ENCODE assay signal across 1 cellular context in genomic region chr19:7904074-7905020, GRCh38.
TF ChIP-seq lines count a peak whose summit lies in the region.

No MANE protein-coding gene starts in this region.

TF ChIP-seq in GM12878, 131 proteins besides CTCF, POLR2A, EP300 and RAD21 (continued from another document):
- 0 out of 2 replicates have a peak, but pooled peaks have one; percentile 29 for TF ChIP-seq TCF12 (IDR thresholded peaks at IDR 0.05; ENCODE audit: low read depth, low read length)
- TF ChIP-seq MTA2 (IDR thresholded peaks at IDR 0.05; ENCODE audit: low read depth) = peak; percentile 24; the same call in 1 of the 2 replicates
- TF ChIP-seq PML (IDR thresholded peaks at IDR 0.05; ENCODE audit: low read length) = no peak
- peak; percentile 58 for TF ChIP-seq NR2C1 (IDR thresholded peaks at IDR 0.05)
- TF ChIP-seq RB1 (IDR thresholded peaks at IDR 0.05; ENCODE audit: borderline replicate concordance) = no peak
- TF ChIP-seq NFXL1 (IDR thresholded peaks at IDR 0.05; ENCODE audit: borderline replicate concordance) = no peak
- TF ChIP-seq MXI1 (IDR thresholded peaks at IDR 0.05; ENCODE audit: low read depth, low read length) = peak; percentile 28; the same call in 1 of the 2 replicates
- TF ChIP-seq CHD4 (IDR thresholded peaks at IDR 0.05) = no peak
- TF ChIP-seq TCF3 (IDR thresholded peaks at IDR 0.05; ENCODE audit: borderline replicate concordance, insufficient read depth, low read depth, low read length) = no peak
- TF ChIP-seq, protein P1, sequence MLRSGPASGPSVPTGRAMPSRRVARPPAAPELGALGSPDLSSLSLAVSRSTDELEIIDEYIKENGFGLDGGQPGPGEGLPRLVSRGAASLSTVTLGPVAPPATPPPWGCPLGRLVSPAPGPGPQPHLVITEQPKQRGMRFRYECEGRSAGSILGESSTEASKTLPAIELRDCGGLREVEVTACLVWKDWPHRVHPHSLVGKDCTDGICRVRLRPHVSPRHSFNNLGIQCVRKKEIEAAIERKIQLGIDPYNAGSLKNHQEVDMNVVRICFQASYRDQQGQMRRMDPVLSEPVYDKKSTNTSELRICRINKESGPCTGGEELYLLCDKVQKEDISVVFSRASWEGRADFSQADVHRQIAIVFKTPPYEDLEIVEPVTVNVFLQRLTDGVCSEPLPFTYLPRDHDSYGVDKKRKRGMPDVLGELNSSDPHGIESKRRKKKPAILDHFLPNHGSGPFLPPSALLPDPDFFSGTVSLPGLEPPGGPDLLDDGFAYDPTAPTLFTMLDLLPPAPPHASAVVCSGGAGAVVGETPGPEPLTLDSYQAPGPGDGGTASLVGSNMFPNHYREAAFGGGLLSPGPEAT (IDR thresholded peaks at IDR 0.05; ENCODE audit: low read depth) = peak; percentile 47; the same call in 1 of the 2 replicates
- no peak for TF ChIP-seq POLR2AphosphoS5 (IDR thresholded peaks at IDR 0.05; ENCODE audit: low read length)
- no peak for TF ChIP-seq SREBF2 (IDR thresholded peaks at IDR 0.05; ENCODE audit: low read length)
- no peak for TF ChIP-seq BMI1 (IDR thresholded peaks at IDR 0.05; ENCODE audit: borderline replicate concordance)
- no peak; the same call in 1 of the 2 replicates for TF ChIP-seq YY1 (IDR thresholded peaks at IDR 0.05; ENCODE audit: low read depth, low read length)
- no peak for TF ChIP-seq BCL11A (IDR thresholded peaks at IDR 0.05; ENCODE audit: low read depth, low read length)
- TF ChIP-seq PAX8 (IDR thresholded peaks at IDR 0.05) = no peak
- TF ChIP-seq ETV6 (conservative IDR thresholded peaks at IDR 0.05 in 1 of 2, IDR thresholded peaks at IDR 0.05 in 1 of 2; ENCODE audit: borderline replicate concordance in 1 of 2, low read depth in 1 of 2) = no peak
- no peak for TF ChIP-seq RAD51 (IDR thresholded peaks at IDR 0.05)
- TF ChIP-seq YBX1 (IDR thresholded peaks at IDR 0.05) = no peak
- TF ChIP-seq CREB1 (IDR thresholded peaks at IDR 0.05; ENCODE audit: low read depth) = no peak
